In genomic region chr3:12347301-12347700, GRCh38 we compare ENCODE assay signal across 24 cellular contexts. TPM values are rescaled to one million over a fixed set of nuclear protein-coding genes. Genes with fewer than 3 reads are reported as not detected.
"Had no signal": no experiment of that assay in that cellular context is flagged by ENCODE, and none has a peak within 500 bp of the region (broad histone marks: within the 10 kb centered on the region; RNA-seq: fewer than 3 reads in every experiment).

No MANE protein-coding gene starts in this region.

- H3K9ac ChIP-seq: neural progenitor cell had no signal

- H3K9me3 ChIP-seq: esophagus squamous epithelium, gastroesophageal sphincter, heart left ventricle, left lung, prostate gland, right atrium auricular region, stomach, thoracic aorta, tibial nerve, upper lobe of left lung had no signal

- H3K27me3 ChIP-seq: esophagus squamous epithelium, heart left ventricle, hepatocyte, left lung, right atrium auricular region, stomach, tibial nerve, upper lobe of left lung had no signal

- H3K4me2 ChIP-seq: hepatocyte, neural progenitor cell had no signal

- H3K36me3 ChIP-seq: esophagus squamous epithelium, gastroesophageal sphincter, heart left ventricle, left lung, neural progenitor cell, prostate gland, right atrium auricular region, stomach, thoracic aorta, tibial nerve, upper lobe of left lung had no signal

- H2AFZ ChIP-seq: hepatocyte, neural progenitor cell had no signal

- H3K4me1 ChIP-seq: neural progenitor cell, prostate gland had no signal

- DNase-seq: cortex of kidney; effector memory CD8-positive, alpha-beta T cell; erythroblast; esophagus squamous epithelium; foreskin keratinocyte; heart left ventricle; left cardiac atrium; left lung; mesendoderm; midbrain; naive thymus-derived CD4-positive, alpha-beta T cell; stimulated activated CD4-positive, alpha-beta T cell treated with anti-CD3 and anti-CD28 coated beads, Interleukin-2, amount 100 ng/mL, for 24 hours; stimulated activated CD4-positive, alpha-beta T cell treated with anti-CD3 and anti-CD28 coated beads, Interleukin-4, amount 100 ng/mL, for 24 hours; stimulated activated naive CD4-positive, alpha-beta T cell treated with Interleukin-2 at 50 U/mL for 16 hours; stomach; substantia nigra; upper lobe of left lung had no signal

- H3K27ac ChIP-seq: esophagus squamous epithelium, foreskin keratinocyte, gastroesophageal sphincter, heart left ventricle, hepatocyte, left lung, neural progenitor cell, prostate gland, right atrium auricular region, stomach, thoracic aorta, tibial nerve, upper lobe of left lung had no signal

- H3K4me3 ChIP-seq: esophagus squamous epithelium, gastroesophageal sphincter, heart left ventricle, hepatocyte, left lung, neural progenitor cell, prostate gland, right atrium auricular region, stomach, thoracic aorta, tibial nerve, upper lobe of left lung had no signal

RNA-seq across cellular contexts. Expression of gene PPARG, which starts 58.4 kb away (rescaled TPM):
- polyA plus RNA-seq: naive thymus-derived CD4-positive, alpha-beta T cell had no signal
